In genomic region chr19:39603825-39604224, GRCh38 we compare ENCODE assay signal across 21 cellular contexts. TPM values are rescaled to one million over a fixed set of nuclear protein-coding genes. Genes with fewer than 3 reads are reported as not detected.
DNase-seq lines count a peak whose midpoint lies in the region; ATAC-seq and TF ChIP-seq lines count a peak whose summit lies in the region.
"Had no signal": no experiment of that assay in that cellular context is flagged by ENCODE, and none has a peak within 500 bp of the region (broad histone marks: within the 10 kb centered on the region; RNA-seq: fewer than 3 reads in every experiment).

No MANE protein-coding gene starts in this region.

- H3K27ac Mint-ChIP-seq in activated CD4-positive, alpha-beta T cell treated with anti-CD3 and anti-CD28 coated beads, Interleukin-2, amount 10 ng/mL, durations not matched to agents 24 days and 14 days, result peak overlapping the region; percentile 25
- H3K27ac Mint-ChIP-seq in stimulated activated naive CD8-positive, alpha-beta T cell treated with anti-CD3 and anti-CD28 coated beads, Interleukin-15, amount 100 ng/mL, for 72 hours, result peak overlapping the region in 1 of 2 donors; percentile 73
- H3K27ac Mint-ChIP-seq: CD4-positive, alpha-beta memory T cell had no signal

- peaks cover 93% of the 10 kb centered on the region for H3K27me3 ChIP-seq in Panc1 (ENCODE audit: control insufficient read depth, insufficient read depth, low read length)

- no peaks in the 10 kb centered on the region for H3K9me3 ChIP-seq in Panc1 (ENCODE audit: control insufficient read depth, insufficient read depth, low read depth, low read length)
- H3K9me3 ChIP-seq: HAP-1 had no signal

- no peaks in the 10 kb centered on the region for H3K4me1 ChIP-seq in Panc1 (ENCODE audit: control insufficient read depth, insufficient read depth, low read length)
- H3K4me1 ChIP-seq: HAP-1 had no signal

- CTCF ChIA-PET in Panc1 (lab: Charles Lee), result interaction anchor here (0.7 kb wide), 1 partner anchor 316 kb away, joined by 3 read pairs; no protein-coding TSS in a partner anchor

- intact Hi-C loops in activated CD4-positive, alpha-beta T cell treated with anti-CD3 and anti-CD28 coated beads, Interleukin-2, amount 10 ng/mL, durations not matched to agents 24 days and 14 days (cut with micrococcal nuclease), result no loop called here
- intact Hi-C loops in Panc1 (cut with micrococcal nuclease; ENCODE audit: unreplicated experiment), result no loop called here

- peaks cover 8% of the 10 kb centered on the region for H3K9me3 Mint-ChIP-seq in activated CD4-positive, alpha-beta T cell treated with anti-CD3 and anti-CD28 coated beads, Interleukin-2, amount 10 ng/mL, durations not matched to agents 24 days and 14 days
- peaks cover 0 to under 1% of the 10 kb centered on the region in 2 donors for H3K9me3 Mint-ChIP-seq in stimulated activated naive CD8-positive, alpha-beta T cell treated with anti-CD3 and anti-CD28 coated beads, Interleukin-15, amount 100 ng/mL, for 72 hours

- no peak overlapping the region for H3K4me3 Mint-ChIP-seq in activated CD4-positive, alpha-beta T cell treated with anti-CD3 and anti-CD28 coated beads, Interleukin-2, amount 10 ng/mL, durations not matched to agents 24 days and 14 days
- no peak overlapping the region for H3K4me3 Mint-ChIP-seq in stimulated activated naive CD8-positive, alpha-beta T cell treated with anti-CD3 and anti-CD28 coated beads, Interleukin-15, amount 100 ng/mL, for 72 hours
- H3K4me3 Mint-ChIP-seq: CD4-positive, alpha-beta memory T cell had no signal

- no peaks in the 10 kb centered on the region for H3K36me3 Mint-ChIP-seq in activated CD4-positive, alpha-beta T cell treated with anti-CD3 and anti-CD28 coated beads, Interleukin-2, amount 10 ng/mL, durations not matched to agents 24 days and 14 days (ENCODE audit: low read depth)
- H3K36me3 Mint-ChIP-seq: CD4-positive, alpha-beta memory T cell had no signal

- POLR2A ChIA-PET in Panc1 (lab: Charles Lee), result interaction anchor here (0.6 to 0.8 kb wide), 6 partner anchors 11 to 488 kb away, joined by 3 to 13 read pairs (median 3); no protein-coding TSS in a partner anchor

- no peak for DNase-seq in activated CD4-positive, alpha-beta T cell treated with anti-CD3 and anti-CD28 coated beads, Interleukin-2, amount 10 ng/mL, durations not matched to agents 24 days and 14 days
- no peak for DNase-seq in activated CD4-positive, alpha-beta T cell treated with anti-CD3 and anti-CD28 coated beads, Interleukin-2, amount 50 U/mL, for 48 hours
- DNase-seq in stimulated activated naive CD8-positive, alpha-beta T cell treated with anti-CD3 and anti-CD28 coated beads, Interleukin-15, amount 100 ng/mL, for 72 hours, result peak in 1 of 2 donors; percentile 13
- no peak for DNase-seq in stimulated activated naive CD8-positive, alpha-beta T cell treated with anti-CD3 and anti-CD28 coated beads, Interleukin-15, Interleukin-2, amounts not matched to agents 100 U/mL and 50 U/mL, for 24 hours
- DNase-seq in Panc1 (ENCODE audit: low read depth, low spot score) (no peak), NCI-H2081 treated with DMSO at 0.1 percent for 48 hours (lab: John Stamatoyannopoulos, UW) (no peak)
- DNase-seq: 8988T; C1 segment of cervical spinal cord; Calu3; CD4-positive, alpha-beta memory T cell; COR-L47; DMS53; DMS79 treated with DMSO at 0.1 percent for 48 hours; GF-D8; GOT3 had no signal

- no TSS peak for BruUV-seq in Panc1 (replicated peaks; lab: Mats Ljungman, UMichigan)

- in situ Hi-C loops in Panc1 (cut with HindIII; ENCODE audit: low pct_unique_long_range_greater_than_20kb, low sequenced_read_pairs), result no loop called here

- TF ChIP-seq CTCF in Panc1 (IDR thresholded peaks at IDR 0.05), result peak; percentile 69

- peak; percentile 76 for ATAC-seq in stimulated activated naive CD8-positive, alpha-beta T cell treated with anti-CD3 and anti-CD28 coated beads, Interleukin-15, amount 100 ng/mL, for 72 hours
- ATAC-seq in stimulated activated naive CD8-positive, alpha-beta T cell treated with anti-CD3 and anti-CD28 coated beads, Interleukin-15, Interleukin-2, amounts not matched to agents 100 U/mL and 50 U/mL, for 24 hours, result no peak
- ATAC-seq in Panc1 (0 out of 2 replicates have a peak, but pooled peaks have one; percentile 6), HG02763 (IDR thresholded peaks at IDR 0.05; ENCODE audit: unreplicated experiment) (no peak)

- no peaks in the 10 kb centered on the region for H3K27me3 Mint-ChIP-seq in activated CD4-positive, alpha-beta T cell treated with anti-CD3 and anti-CD28 coated beads, Interleukin-2, amount 10 ng/mL, durations not matched to agents 24 days and 14 days
- peaks cover 46% of the 10 kb centered on the region for H3K27me3 Mint-ChIP-seq in stimulated activated naive CD8-positive, alpha-beta T cell treated with anti-CD3 and anti-CD28 coated beads, Interleukin-15, amount 100 ng/mL, for 72 hours

- no peaks in the 10 kb centered on the region for H3K36me3 ChIP-seq in Panc1 (ENCODE audit: control insufficient read depth, insufficient read depth, low read length)
- H3K36me3 ChIP-seq: HAP-1 had no signal

- no peaks in the 10 kb centered on the region for H3K4me1 Mint-ChIP-seq in activated CD4-positive, alpha-beta T cell treated with anti-CD3 and anti-CD28 coated beads, Interleukin-2, amount 10 ng/mL, durations not matched to agents 24 days and 14 days
- H3K4me1 Mint-ChIP-seq in stimulated activated naive CD8-positive, alpha-beta T cell treated with anti-CD3 and anti-CD28 coated beads, Interleukin-15, amount 100 ng/mL, for 72 hours, result no peaks in the 10 kb centered on the region
- H3K4me1 Mint-ChIP-seq: CD4-positive, alpha-beta memory T cell had no signal

- no peak overlapping the region for H3K27ac ChIP-seq in Panc1 (ENCODE audit: low read length)

- H3K4me3 ChIP-seq in Panc1 (ENCODE audit: low read depth in 2 of 2, low read length in 2 of 2), result no peak overlapping the region
- H3K4me3 ChIP-seq: HAP-1 had no signal

RNA-seq across cellular contexts. Expression of gene LGALS13, which starts 1.5 kb away (rescaled TPM):
- total RNA-seq in activated CD4-positive, alpha-beta T cell treated with anti-CD3 and anti-CD28 coated beads, Interleukin-2, amount 10 ng/mL, durations not matched to agents 24 days and 14 days, result not detected in 2 replicates
- total RNA-seq in Panc1 (2021; ENCODE audit: unreplicated experiment), result not detected
- not detected for polyA plus RNA-seq in Panc1 (2012; ENCODE audit: insufficient read length)
- total RNA-seq: A673; Calu3; CD4-positive, alpha-beta memory T cell; Daoy; G401 had no signal
- polyA plus RNA-seq: BJ; CD4-positive, alpha-beta memory T cell had no signal

RNA-seq across cellular contexts. Expression of gene LGALS16, which starts 51.9 kb away (rescaled TPM):
- total RNA-seq in activated CD4-positive, alpha-beta T cell treated with anti-CD3 and anti-CD28 coated beads, Interleukin-2, amount 10 ng/mL, durations not matched to agents 24 days and 14 days, result not detected in 2 replicates
- not detected for total RNA-seq in Panc1 (2021; ENCODE audit: unreplicated experiment)
- not detected for polyA plus RNA-seq in Panc1 (2012; ENCODE audit: insufficient read length)
- total RNA-seq: A673; Calu3; CD4-positive, alpha-beta memory T cell; Daoy; G401 had no signal
- polyA plus RNA-seq: BJ; CD4-positive, alpha-beta memory T cell had no signal

Comparison
In these comparisons a context has a peak if more than half of its experiments do, and no peak if none do; other contexts are left out.
1. ATAC-seq: peak in stimulated activated naive CD8-positive, alpha-beta T cell treated with anti-CD3 and anti-CD28 coated beads, Interleukin-15, amount 100 ng/mL, for 72 hours (single experiment) and Panc1 (single experiment); none in stimulated activated naive CD8-positive, alpha-beta T cell treated with anti-CD3 and anti-CD28 coated beads, Interleukin-15, Interleukin-2, amounts not matched to agents 100 U/mL and 50 U/mL, for 24 hours (single experiment) and HG02763 (single experiment).